In the genomic region with DNA sequence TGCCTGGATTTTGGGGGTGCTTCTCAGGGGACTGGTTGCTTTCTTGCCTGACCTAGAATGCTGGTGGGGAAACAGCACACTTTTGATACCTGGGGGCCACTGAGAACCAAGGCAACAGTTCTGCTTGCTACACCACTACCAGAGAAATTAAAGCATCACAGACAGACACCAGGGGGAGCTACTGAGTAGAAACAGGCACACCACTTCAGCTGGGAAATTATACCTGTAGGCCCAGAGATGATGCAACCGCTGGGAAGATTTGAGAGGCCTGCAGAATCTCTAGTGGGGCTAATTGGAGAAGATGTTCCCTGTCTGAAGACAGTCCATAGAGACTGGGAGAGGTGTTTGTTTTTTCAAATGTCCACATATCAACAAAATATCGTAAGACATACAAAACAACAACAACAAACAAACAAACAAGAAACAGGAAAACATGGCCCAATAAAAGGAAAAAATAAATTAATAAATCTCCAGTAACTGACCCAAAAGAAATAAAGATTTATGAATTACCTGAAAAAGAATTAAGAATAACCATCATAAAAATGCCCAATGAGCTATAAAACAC, we compare ENCODE assay signal across 8 cellular contexts.
DNase-seq lines count a peak whose midpoint lies in the region; ATAC-seq and TF ChIP-seq lines count a peak whose summit lies in the region.

No MANE protein-coding gene starts in this region.

- H3K4me3 ChIP-seq in gastroesophageal sphincter (no peak overlapping the region), parathyroid adenoma (ENCODE audit: low read depth, low read length) (no peak overlapping the region)

- H3K4me2 ChIP-seq in parathyroid adenoma (ENCODE audit: low read length): no peak overlapping the region

- no peaks in the 10 kb centered on the region for H3K36me3 Mint-ChIP-seq in activated CD4-positive, alpha-beta T cell treated with anti-CD3 and anti-CD28 coated beads, Interleukin-2, amount 10 ng/mL, durations not matched to agents 24 days and 14 days (ENCODE audit: low read depth)

- H3K9me3 Mint-ChIP-seq in activated CD4-positive, alpha-beta T cell treated with anti-CD3 and anti-CD28 coated beads, Interleukin-2, amount 10 ng/mL, durations not matched to agents 24 days and 14 days: peaks cover 7% of the 10 kb centered on the region

- no peak overlapping the region for H3K9ac ChIP-seq in parathyroid adenoma

- H3K27me3 ChIP-seq in gastroesophageal sphincter (no peaks in the 10 kb centered on the region), parathyroid adenoma (ENCODE audit: control insufficient read depth, insufficient read depth, low read length) (no peaks in the 10 kb centered on the region)

- intact Hi-C loops in activated CD4-positive, alpha-beta T cell treated with anti-CD3 and anti-CD28 coated beads, Interleukin-2, amount 10 ng/mL, durations not matched to agents 24 days and 14 days (cut with micrococcal nuclease): loop anchor here (1.0 kb wide), 1 partner anchor 34 kb away; no protein-coding TSS in a partner anchor

- H2AFZ ChIP-seq in parathyroid adenoma: no peak overlapping the region

- no peak for TF ChIP-seq POLR2A in gastroesophageal sphincter (IDR thresholded peaks at IDR 0.05)

- no peaks in the 10 kb centered on the region for H3K36me3 ChIP-seq in gastroesophageal sphincter
- no peaks in the 10 kb centered on the region for H3K36me3 ChIP-seq in parathyroid adenoma (ENCODE audit: control insufficient read depth, insufficient read depth, low read length)

- WGBS in gastroesophageal sphincter (ENCODE audit: low coverage in 1 of 2), 2 donors: 80 to 85% methylated on average over 1 to 2 of the region's 2 CpGs

- H3K79me2 ChIP-seq in parathyroid adenoma: no peaks in the 10 kb centered on the region

- no peaks in the 10 kb centered on the region for H3K9me3 ChIP-seq in gastroesophageal sphincter
- no peaks in the 10 kb centered on the region for H3K9me3 ChIP-seq in parathyroid adenoma (ENCODE audit: control insufficient read depth, low read length)

- peak; percentile 2 for DNase-seq in activated CD4-positive, CD25-positive, alpha-beta regulatory T cell treated with anti-CD3 and anti-CD28 coated beads, Interleukin-2, amount 50 U/mL, for 16 hours (ENCODE audit: low read depth, low spot score)
- no peak for DNase-seq in activated CD4-positive, CD25-positive, alpha-beta regulatory T cell treated with anti-CD3 and anti-CD28 coated beads, Interleukin-2, amount 50 U/mL, for 72 hours
- DNase-seq in NCI-H2171 treated with DMSO at 0.1 percent for 48 hours (lab: John Stamatoyannopoulos, UW): peak; percentile 89
- DNase-seq in activated CD4-positive, alpha-beta T cell treated with anti-CD3 and anti-CD28 coated beads, Interleukin-2, amount 10 ng/mL, durations not matched to agents 24 days and 14 days: peak; percentile 83

- TF ChIP-seq CTCF in gastroesophageal sphincter (IDR thresholded peaks at IDR 0.05): peak in 3 of 4 experiments; percentile 12 to 54 (median 35)
- TF ChIP-seq CTCF in parathyroid adenoma (IDR thresholded peaks at IDR 0.05): peak; percentile 64

- H3K4me1 Mint-ChIP-seq in activated CD4-positive, alpha-beta T cell treated with anti-CD3 and anti-CD28 coated beads, Interleukin-2, amount 10 ng/mL, durations not matched to agents 24 days and 14 days: no peaks in the 10 kb centered on the region

- H3K27me3 Mint-ChIP-seq in activated CD4-positive, alpha-beta T cell treated with anti-CD3 and anti-CD28 coated beads, Interleukin-2, amount 10 ng/mL, durations not matched to agents 24 days and 14 days: no peaks in the 10 kb centered on the region

- ATAC-seq in HG02678 (IDR thresholded peaks at IDR 0.05; ENCODE audit: unreplicated experiment): peak; percentile 76
- no peak for ATAC-seq in gastroesophageal sphincter
- ATAC-seq in HG03108 (IDR thresholded peaks at IDR 0.05; ENCODE audit: unreplicated experiment): no peak

- H3K4me1 ChIP-seq in gastroesophageal sphincter (no peaks in the 10 kb centered on the region), parathyroid adenoma (peaks cover 3% of the 10 kb centered on the region)

- H3K27ac ChIP-seq in gastroesophageal sphincter (no peak overlapping the region), parathyroid adenoma (no peak overlapping the region)

- TF ChIP-seq EP300 in gastroesophageal sphincter (IDR thresholded peaks at IDR 0.05): no peak

- no peak overlapping the region for H3K27ac Mint-ChIP-seq in activated CD4-positive, alpha-beta T cell treated with anti-CD3 and anti-CD28 coated beads, Interleukin-2, amount 10 ng/mL, durations not matched to agents 24 days and 14 days

- H3K4me3 Mint-ChIP-seq in activated CD4-positive, alpha-beta T cell treated with anti-CD3 and anti-CD28 coated beads, Interleukin-2, amount 10 ng/mL, durations not matched to agents 24 days and 14 days: no peak overlapping the region
